Comparison of ENCODE assay signal across 26 cellular contexts in the genomic region with DNA sequence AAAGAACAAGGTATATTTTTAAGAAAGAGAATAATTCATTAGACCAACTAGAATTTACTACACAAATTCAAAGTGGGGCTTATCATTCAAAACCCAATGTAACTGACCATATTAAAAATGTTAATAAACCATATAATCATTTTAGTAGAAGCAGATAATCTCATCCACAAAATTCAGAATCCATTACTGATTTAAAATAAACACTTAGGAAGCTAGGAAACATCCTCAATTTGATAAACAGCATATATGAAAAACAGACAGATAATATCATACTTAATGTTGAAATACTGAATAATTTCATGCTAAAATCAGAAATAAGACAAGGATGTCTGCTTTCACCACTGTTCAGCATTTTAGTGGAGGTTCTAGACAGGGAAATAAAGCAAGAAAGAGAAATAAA.
"Had no signal": no experiment of that assay in that cellular context is flagged by ENCODE, and none has a peak within 500 bp of the region (broad histone marks: within the 10 kb centered on the region; RNA-seq: fewer than 3 reads in every experiment).

No MANE protein-coding gene starts in this region.

- H3K4me2 ChIP-seq: hepatocyte had no signal

- H3K9me3 ChIP-seq: colonic mucosa, esophagus muscularis mucosa, esophagus squamous epithelium, gastrocnemius medialis, gastroesophageal sphincter, heart left ventricle, heart right ventricle had no signal

- H3K4me1 ChIP-seq: colonic mucosa, esophagus muscularis mucosa, esophagus squamous epithelium, foreskin keratinocyte, gastrocnemius medialis, gastroesophageal sphincter, heart left ventricle, heart right ventricle had no signal

- H3K79me2 ChIP-seq: hepatocyte had no signal

- H3K27me3 ChIP-seq: colonic mucosa, dorsolateral prefrontal cortex, esophagus muscularis mucosa, esophagus squamous epithelium, foreskin keratinocyte, gastrocnemius medialis, gastroesophageal sphincter, heart left ventricle, heart right ventricle, hepatocyte had no signal

- FAIRE-seq: endothelial cell of umbilical vein had no signal

- H3K27ac ChIP-seq: colonic mucosa, coronary artery, dorsolateral prefrontal cortex, epithelial cell of prostate, esophagus muscularis mucosa, esophagus squamous epithelium, foreskin keratinocyte, gastrocnemius medialis, gastroesophageal sphincter, heart left ventricle, heart right ventricle, hepatocyte had no signal

- ATAC-seq: effector memory CD8-positive, alpha-beta T cell; esophagus mucosa; foreskin keratinocyte; gastrocnemius medialis; gastroesophageal sphincter; heart left ventricle; heart right ventricle had no signal

- H3K36me3 ChIP-seq: colonic mucosa, esophagus muscularis mucosa, esophagus squamous epithelium, gastrocnemius medialis, gastroesophageal sphincter, heart left ventricle, heart right ventricle had no signal

- H2AFZ ChIP-seq: hepatocyte had no signal

- DNase-seq: colonic mucosa; cortex of kidney; dermis blood vessel endothelial cell; dorsolateral prefrontal cortex; effector CD4-positive, alpha-beta T cell; effector CD8-positive, alpha-beta T cell; effector memory CD4-positive, alpha-beta T cell; effector memory CD8-positive, alpha-beta T cell; endodermal cell; erythroblast; esophagus squamous epithelium; foreskin fibroblast; foreskin keratinocyte; foreskin melanocyte; gastrocnemius medialis; glutamatergic neuron; head of caudate nucleus; heart left ventricle; heart right ventricle had no signal

- H3K4me3 ChIP-seq: colonic mucosa, coronary artery, dorsolateral prefrontal cortex, esophagus muscularis mucosa, esophagus squamous epithelium, gastrocnemius medialis, gastroesophageal sphincter, heart left ventricle, heart right ventricle, hepatocyte had no signal
